19 cellular contexts compared by ENCODE assay signal in the genomic region with DNA sequence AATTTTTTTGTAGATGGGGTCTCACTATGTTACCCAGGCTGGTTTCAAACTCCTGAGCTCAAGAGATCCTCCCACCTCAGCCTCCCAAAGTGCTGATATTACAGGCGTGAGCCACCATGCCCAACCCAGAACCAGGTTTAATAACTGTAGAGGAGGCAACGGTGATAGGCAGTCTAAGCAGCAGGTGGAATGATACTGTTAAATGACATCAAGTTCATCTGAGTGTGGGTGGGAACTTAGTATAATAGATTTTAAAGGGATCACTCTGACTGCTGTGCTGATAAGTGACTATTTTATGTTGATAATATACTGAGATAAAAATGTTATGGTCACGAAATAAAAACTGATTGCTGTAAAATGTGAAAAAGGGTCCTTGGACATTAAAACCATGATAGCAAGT. TPM values are rescaled to one million over a fixed set of nuclear protein-coding genes. Genes with fewer than 3 reads are reported as not detected.
A peak's percentile ranks its signal among the peaks of the same experiment; 100 is the strongest.
DNase-seq lines count a peak whose midpoint lies in the region; ATAC-seq lines count a peak whose summit lies in the region.
"Had no signal": no experiment of that assay in that cellular context is flagged by ENCODE, and none has a peak within 500 bp of the region (broad histone marks: within the 10 kb centered on the region; RNA-seq: fewer than 3 reads in every experiment).

No MANE protein-coding gene starts in this region.

- no peaks in the 10 kb centered on the region for H3K9me3 ChIP-seq in T-helper 17 cell (ENCODE audit: control insufficient read depth, low read length, poor library complexity, severe bottlenecking)

- DNase-seq in activated naive CD4-positive, alpha-beta T cell treated with anti-CD3 and anti-CD28 coated beads, Interleukin-2, amount 10 ng/mL, durations not matched to agents 7 days and 5 days: no peak
- no peak for DNase-seq in activated naive CD4-positive, alpha-beta T cell treated with anti-CD3 and anti-CD28 coated beads, Interleukin-2, amount 50 U/mL, for 16 hours
- DNase-seq in T-helper 17 cell (no peak), left colon (no peak)
- no peak for DNase-seq in stimulated activated effector memory CD8-positive, alpha-beta T cell treated with anti-CD3 and anti-CD28 coated beads, Interleukin-12 subunit alpha, Interleukin-12 subunit beta, amount 100 ng/mL, for 72 hours (ENCODE audit: low spot score in 2 of 2)
- no peak for DNase-seq in stimulated activated naive B cell treated with anti-CD40 and anti-IgM and Interleukin-4, amounts not matched to agents 10 μg/mL and 1 μg/mL and 100 μg/mL, for 72 hours
- no peak for DNase-seq in activated CD8-positive, alpha-beta T cell treated with anti-CD3 and anti-CD28 coated beads, Interleukin-2, amount 10 ng/mL, durations not matched to agents 7 days and 5 days
- DNase-seq: AML-193, DMS53, GDM1, KBM-7, MM.1S, NCI-H1048, NCI-H1417 treated with DMSO at 0.1 percent for 48 hours, NCI-H187, NCI-H446 treated with DMSO at 0.1 percent for 48 hours, NCI-H526 treated with DMSO at 0.1 percent for 48 hours had no signal

- CTCF ChIA-PET in activated naive CD4-positive, alpha-beta T cell treated with anti-CD3 and anti-CD28 coated beads, Interleukin-2, amount 10 ng/mL, durations not matched to agents 7 days and 5 days (lab: Charles Lee): interaction anchor here (3.8 to 3.9 kb wide), 2 partner anchors 12 to 32 kb away, joined by 18 to 20 read pairs; no protein-coding TSS in a partner anchor
- CTCF ChIA-PET in activated CD8-positive, alpha-beta T cell treated with anti-CD3 and anti-CD28 coated beads, Interleukin-2, amount 10 ng/mL, durations not matched to agents 7 days and 5 days (lab: Charles Lee): interaction anchor here (1.4 to 1.9 kb wide), 3 partner anchors 12 to 348 kb away, joined by 3 to 7 read pairs (median 5); no protein-coding TSS in a partner anchor

- POLR2A ChIA-PET in activated CD8-positive, alpha-beta T cell treated with anti-CD3 and anti-CD28 coated beads, Interleukin-2, amount 10 ng/mL, durations not matched to agents 7 days and 5 days (lab: Charles Lee): no interaction called here

- H3K9me3 Mint-ChIP-seq in activated naive CD4-positive, alpha-beta T cell treated with anti-CD3 and anti-CD28 coated beads, Interleukin-2, amount 10 ng/mL, durations not matched to agents 7 days and 5 days: no peaks in the 10 kb centered on the region
- no peaks in the 10 kb centered on the region for H3K9me3 Mint-ChIP-seq in stimulated activated effector memory CD8-positive, alpha-beta T cell treated with anti-CD3 and anti-CD28 coated beads, Interleukin-12 subunit alpha, Interleukin-12 subunit beta, amount 100 ng/mL, for 72 hours
- no peaks in the 10 kb centered on the region for H3K9me3 Mint-ChIP-seq in stimulated activated naive B cell treated with anti-CD40 and anti-IgM and Interleukin-4, amounts not matched to agents 10 μg/mL and 1 μg/mL and 100 μg/mL, for 72 hours
- no peaks in the 10 kb centered on the region for H3K9me3 Mint-ChIP-seq in activated CD8-positive, alpha-beta T cell treated with anti-CD3 and anti-CD28 coated beads, Interleukin-2, amount 10 ng/mL, durations not matched to agents 7 days and 5 days (ENCODE audit: insufficient read depth)

- intact Hi-C loops in left colon (cut with DNase I, micrococcal nuclease): no loop called here

- no peaks in the 10 kb centered on the region for H3K27me3 Mint-ChIP-seq in activated naive CD4-positive, alpha-beta T cell treated with anti-CD3 and anti-CD28 coated beads, Interleukin-2, amount 10 ng/mL, durations not matched to agents 7 days and 5 days
- no peaks in the 10 kb centered on the region for H3K27me3 Mint-ChIP-seq in T-helper 17 cell
- H3K27me3 Mint-ChIP-seq in stimulated activated naive B cell treated with anti-CD40 and anti-IgM and Interleukin-4, amounts not matched to agents 10 μg/mL and 1 μg/mL and 100 μg/mL, for 72 hours: no peaks in the 10 kb centered on the region
- H3K27me3 Mint-ChIP-seq in activated CD8-positive, alpha-beta T cell treated with anti-CD3 and anti-CD28 coated beads, Interleukin-2, amount 10 ng/mL, durations not matched to agents 7 days and 5 days (ENCODE audit: low read depth): no peaks in the 10 kb centered on the region

- peaks cover 31% of the 10 kb centered on the region for H3K4me1 Mint-ChIP-seq in activated naive CD4-positive, alpha-beta T cell treated with anti-CD3 and anti-CD28 coated beads, Interleukin-2, amount 10 ng/mL, durations not matched to agents 7 days and 5 days
- peaks cover 18% of the 10 kb centered on the region for H3K4me1 Mint-ChIP-seq in T-helper 17 cell
- peaks cover 16% of the 10 kb centered on the region for H3K4me1 Mint-ChIP-seq in stimulated activated effector memory CD8-positive, alpha-beta T cell treated with anti-CD3 and anti-CD28 coated beads, Interleukin-12 subunit alpha, Interleukin-12 subunit beta, amount 100 ng/mL, for 72 hours
- H3K4me1 Mint-ChIP-seq in stimulated activated naive B cell treated with anti-CD40 and anti-IgM and Interleukin-4, amounts not matched to agents 10 μg/mL and 1 μg/mL and 100 μg/mL, for 72 hours: peaks cover 20 to 44% of the 10 kb centered on the region in 2 donors
- H3K4me1 Mint-ChIP-seq in activated CD8-positive, alpha-beta T cell treated with anti-CD3 and anti-CD28 coated beads, Interleukin-2, amount 10 ng/mL, durations not matched to agents 7 days and 5 days (ENCODE audit: low read depth): peaks cover 16% of the 10 kb centered on the region

- H3K27ac Mint-ChIP-seq in activated naive CD4-positive, alpha-beta T cell treated with anti-CD3 and anti-CD28 coated beads, Interleukin-2, amount 10 ng/mL, durations not matched to agents 7 days and 5 days: peak overlapping the region; percentile 60
- H3K27ac Mint-ChIP-seq in T-helper 17 cell: peak overlapping the region; percentile 92
- peak overlapping the region; percentile 80 for H3K27ac Mint-ChIP-seq in stimulated activated effector memory CD8-positive, alpha-beta T cell treated with anti-CD3 and anti-CD28 coated beads, Interleukin-12 subunit alpha, Interleukin-12 subunit beta, amount 100 ng/mL, for 72 hours
- H3K27ac Mint-ChIP-seq in stimulated activated naive B cell treated with anti-CD40 and anti-IgM and Interleukin-4, amounts not matched to agents 10 μg/mL and 1 μg/mL and 100 μg/mL, for 72 hours: no peak overlapping the region
- H3K27ac Mint-ChIP-seq in activated CD8-positive, alpha-beta T cell treated with anti-CD3 and anti-CD28 coated beads, Interleukin-2, amount 10 ng/mL, durations not matched to agents 7 days and 5 days: no peak overlapping the region

- no peak for ATAC-seq in T-helper 17 cell
- peak; percentile 89 for ATAC-seq in left colon
- ATAC-seq in stimulated activated effector memory CD8-positive, alpha-beta T cell treated with anti-CD3 and anti-CD28 coated beads, Interleukin-12 subunit alpha, Interleukin-12 subunit beta, amount 100 ng/mL, for 72 hours: no peak
- ATAC-seq in stimulated activated naive B cell treated with anti-CD40 and anti-IgM and Interleukin-4, amounts not matched to agents 10 μg/mL and 1 μg/mL and 100 μg/mL, for 72 hours (replicated peaks): no peak
- ATAC-seq in HG02973 (IDR thresholded peaks at IDR 0.05; ENCODE audit: unreplicated experiment): no peak
- ATAC-seq in activated CD8-positive, alpha-beta T cell treated with anti-CD3 and anti-CD28 coated beads, Interleukin-2, amount 10 ng/mL, durations not matched to agents 7 days and 5 days: no peak
- ATAC-seq: Right ventricle myocardium inferior had no signal

- H3K36me3 Mint-ChIP-seq in activated naive CD4-positive, alpha-beta T cell treated with anti-CD3 and anti-CD28 coated beads, Interleukin-2, amount 10 ng/mL, durations not matched to agents 7 days and 5 days: peaks cover 10% of the 10 kb centered on the region
- no peaks in the 10 kb centered on the region for H3K36me3 Mint-ChIP-seq in T-helper 17 cell (ENCODE audit: low read depth)
- H3K36me3 Mint-ChIP-seq in stimulated activated effector memory CD8-positive, alpha-beta T cell treated with anti-CD3 and anti-CD28 coated beads, Interleukin-12 subunit alpha, Interleukin-12 subunit beta, amount 100 ng/mL, for 72 hours: peaks cover 13% of the 10 kb centered on the region
- peaks cover 11 to 27% of the 10 kb centered on the region in 2 donors for H3K36me3 Mint-ChIP-seq in stimulated activated naive B cell treated with anti-CD40 and anti-IgM and Interleukin-4, amounts not matched to agents 10 μg/mL and 1 μg/mL and 100 μg/mL, for 72 hours
- peaks cover 10% of the 10 kb centered on the region for H3K36me3 Mint-ChIP-seq in activated CD8-positive, alpha-beta T cell treated with anti-CD3 and anti-CD28 coated beads, Interleukin-2, amount 10 ng/mL, durations not matched to agents 7 days and 5 days (ENCODE audit: low read depth)

- no peak overlapping the region for H3K4me3 Mint-ChIP-seq in activated naive CD4-positive, alpha-beta T cell treated with anti-CD3 and anti-CD28 coated beads, Interleukin-2, amount 10 ng/mL, durations not matched to agents 7 days and 5 days
- no peak overlapping the region for H3K4me3 Mint-ChIP-seq in T-helper 17 cell
- no peak overlapping the region for H3K4me3 Mint-ChIP-seq in stimulated activated effector memory CD8-positive, alpha-beta T cell treated with anti-CD3 and anti-CD28 coated beads, Interleukin-12 subunit alpha, Interleukin-12 subunit beta, amount 100 ng/mL, for 72 hours
- no peak overlapping the region for H3K4me3 Mint-ChIP-seq in stimulated activated naive B cell treated with anti-CD40 and anti-IgM and Interleukin-4, amounts not matched to agents 10 μg/mL and 1 μg/mL and 100 μg/mL, for 72 hours
- H3K4me3 Mint-ChIP-seq in activated CD8-positive, alpha-beta T cell treated with anti-CD3 and anti-CD28 coated beads, Interleukin-2, amount 10 ng/mL, durations not matched to agents 7 days and 5 days: no peak overlapping the region

RNA-seq across cellular contexts. Expression of gene TMEM230, which starts 24.2 kb away (rescaled TPM):
- total RNA-seq in T-helper 17 cell (10 to 100 TPM; 49.9 to 50.5 TPM), left colon (10 to 100 TPM; 64.3 to 81.4 TPM)
- total RNA-seq in activated CD8-positive, alpha-beta T cell treated with anti-CD3 and anti-CD28 coated beads, Interleukin-2, amount 10 ng/mL, durations not matched to agents 7 days and 5 days: 10 to 100 TPM; 76.7 to 77.9 TPM

RNA-seq across cellular contexts. Expression of gene PCNA, which starts 31.1 kb away (rescaled TPM):
- 10 to 100 TPM; 29.3 to 35.4 TPM for total RNA-seq in T-helper 17 cell
- total RNA-seq in left colon: 10 to 100 TPM; 47.9 to 61.5 TPM
- total RNA-seq in activated CD8-positive, alpha-beta T cell treated with anti-CD3 and anti-CD28 coated beads, Interleukin-2, amount 10 ng/mL, durations not matched to agents 7 days and 5 days: 100 to 1,000 TPM; 607 to 613 TPM

RNA-seq across cellular contexts. Expression of gene CDS2, which starts 38.1 kb away (rescaled TPM):
- total RNA-seq in T-helper 17 cell (10 to 100 TPM; 75.3 to 86.9 TPM), left colon (10 to 100 TPM; 33.4 to 42.6 TPM)
- 10 to 100 TPM; 56.2 to 58.3 TPM for total RNA-seq in activated CD8-positive, alpha-beta T cell treated with anti-CD3 and anti-CD28 coated beads, Interleukin-2, amount 10 ng/mL, durations not matched to agents 7 days and 5 days

Comparison
In these comparisons a context has a peak if more than half of its experiments do, and no peak if none do; other contexts are left out.
1. H3K27ac Mint-ChIP-seq: peak in activated naive CD4-positive, alpha-beta T cell treated with anti-CD3 and anti-CD28 coated beads, Interleukin-2, amount 10 ng/mL, durations not matched to agents 7 days and 5 days (single experiment), T-helper 17 cell (single experiment) and stimulated activated effector memory CD8-positive, alpha-beta T cell treated with anti-CD3 and anti-CD28 coated beads, Interleukin-12 subunit alpha, Interleukin-12 subunit beta, amount 100 ng/mL, for 72 hours (single experiment); none in stimulated activated naive B cell treated with anti-CD40 and anti-IgM and Interleukin-4, amounts not matched to agents 10 μg/mL and 1 μg/mL and 100 μg/mL, for 72 hours (single experiment) and activated CD8-positive, alpha-beta T cell treated with anti-CD3 and anti-CD28 coated beads, Interleukin-2, amount 10 ng/mL, durations not matched to agents 7 days and 5 days (single experiment).
2. RNA of gene PCNA, which starts 31.1 kb away (total RNA-seq): 607 to 613 TPM in activated CD8-positive, alpha-beta T cell treated with anti-CD3 and anti-CD28 coated beads, Interleukin-2, amount 10 ng/mL, durations not matched to agents 7 days and 5 days; 47.9 to 61.5 TPM in left colon and 29.3 to 35.4 TPM in T-helper 17 cell; every median in the first group is over 4 times any median in the second.